In the genomic region with DNA sequence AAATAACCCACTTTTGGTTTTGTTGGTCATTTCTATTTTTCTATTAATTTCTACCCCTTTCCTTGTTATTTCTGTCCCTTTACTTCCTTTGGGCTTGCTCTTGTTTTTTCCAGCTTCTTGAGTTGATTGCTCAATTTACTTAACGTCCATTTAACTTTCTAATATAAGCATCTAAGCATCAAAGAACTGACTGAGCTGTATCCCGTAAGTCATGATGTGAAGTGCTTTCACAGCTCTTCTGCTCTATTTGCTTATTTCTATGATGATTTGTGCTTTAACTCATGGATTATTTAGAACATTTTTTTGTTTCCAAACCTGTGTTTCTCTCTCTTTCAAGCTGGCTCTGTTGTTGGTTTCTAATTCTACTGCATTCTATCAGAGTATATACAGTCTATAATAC, we compare ENCODE assay signal across 19 cellular contexts. TPM values are rescaled to one million over a fixed set of nuclear protein-coding genes. Genes with fewer than 3 reads are reported as not detected.
DNase-seq lines count a peak whose midpoint lies in the region; ATAC-seq and TF ChIP-seq lines count a peak whose summit lies in the region.
"Had no signal": no experiment of that assay in that cellular context is flagged by ENCODE, and none has a peak within 500 bp of the region (broad histone marks: within the 10 kb centered on the region; RNA-seq: fewer than 3 reads in every experiment).

No MANE protein-coding gene starts in this region.

- TF ChIP-seq CTCF in left ventricle myocardium inferior (IDR thresholded peaks at IDR 0.05; ENCODE audit: borderline replicate concordance) = no peak
- no peak for TF ChIP-seq CTCF in foreskin keratinocyte (conservative IDR thresholded peaks at IDR 0.05)

- ATAC-seq in Right ventricle myocardium inferior = no peak
- no peak for ATAC-seq in foreskin keratinocyte
- ATAC-seq: A549; CD8-positive, alpha-beta T cell had no signal

- H3K4me1 Mint-ChIP-seq in T-helper 2 cell treated with Interferon-gamma antibody and Interleukin-4, amounts not matched to agents 5 μg/mL and 100 μg/mL, for 36 hours (ENCODE audit: low read depth) = no peaks in the 10 kb centered on the region

- no peak overlapping the region for H2BK12ac ChIP-seq in mesenchymal stem cell (ENCODE audit: low read length in 2 of 2)

- peak overlapping the region; percentile 62 for H3K27ac ChIP-seq in left ventricle myocardium inferior (replicated peaks)
- no peak overlapping the region for H3K27ac ChIP-seq in mesenchymal stem cell (ENCODE audit: low read length, poor library complexity, severe bottlenecking)
- H3K27ac ChIP-seq in foreskin keratinocyte = no peak overlapping the region
- H3K27ac ChIP-seq: A549, BLaER1, GM23248 had no signal

- no peak overlapping the region for H3K4ac ChIP-seq in mesenchymal stem cell (ENCODE audit: low read depth in 1 of 2, low read length in 2 of 2)

- H3K27ac Mint-ChIP-seq in T-helper 2 cell treated with Interferon-gamma antibody and Interleukin-4, amounts not matched to agents 5 μg/mL and 100 μg/mL, for 36 hours = no peak overlapping the region
- H3K27ac Mint-ChIP-seq: CD8-positive, alpha-beta T cell had no signal

- H3K79me1 ChIP-seq in mesenchymal stem cell (replicated peaks; ENCODE audit: low read length, poor library complexity, severe bottlenecking) = peaks cover 22% of the 10 kb centered on the region

- WGBS in mesenchymal stem cell = 42% methylated on average over 1 of the region's 2 CpGs

- H3K23ac ChIP-seq in mesenchymal stem cell (ENCODE audit: low read length in 2 of 2) = no peak overlapping the region

- H3K4me2 ChIP-seq in mesenchymal stem cell (ENCODE audit: low read length, poor library complexity, severe bottlenecking) = no peak overlapping the region
- H3K4me2 ChIP-seq: A549, BLaER1 had no signal

- H2AFZ ChIP-seq in mesenchymal stem cell (ENCODE audit: low read depth, low read length) = no peak overlapping the region
- H2AFZ ChIP-seq: GM23248 had no signal

- H3K27me3 Mint-ChIP-seq in T-helper 2 cell treated with Interferon-gamma antibody and Interleukin-4, amounts not matched to agents 5 μg/mL and 100 μg/mL, for 36 hours (ENCODE audit: low read depth) = no peaks in the 10 kb centered on the region

- no peak for DNase-seq in left ventricle myocardium inferior
- DNase-seq in Right ventricle myocardium inferior (ENCODE audit: missing footprints) = no peak
- DNase-seq in mesenchymal stem cell = peak; percentile 30
- no peak for DNase-seq in islet precursor cell
- no peak for DNase-seq in NOMO-1 treated with dmso at 0.1 percent for 144 hours (lab: John Stamatoyannopoulos, UW; ENCODE audit: unreplicated experiment)
- DNase-seq in foreskin keratinocyte = no peak
- no peak for DNase-seq in T-helper 2 cell treated with Interferon-gamma antibody and Interleukin-4, amounts not matched to agents 5 μg/mL and 100 μg/mL, for 36 hours (ENCODE audit: low spot score)
- DNase-seq: CD8-positive, alpha-beta T cell; DMS79 treated with DMSO at 0.1 percent for 48 hours; GM23248; NCI-H1048; NCI-H1436 treated with DMSO at 0.1 percent for 48 hours; NK-92 treated with Interleukin-12 subunit alpha and Interleukin-12 subunit beta, amount 100 ng/mL, for 24 hours; SHP77 had no signal

- peaks cover 89% of the 10 kb centered on the region for H3K4me1 ChIP-seq in left ventricle myocardium inferior
- H3K4me1 ChIP-seq in endocrine pancreas (ENCODE audit: control insufficient read depth, insufficient read depth, low read length) = peaks cover 20% of the 10 kb centered on the region
- peaks cover 6% of the 10 kb centered on the region for H3K4me1 ChIP-seq in mesenchymal stem cell (ENCODE audit: control insufficient read depth, insufficient read depth, low read depth, low read length)
- H3K4me1 ChIP-seq in foreskin keratinocyte = no peaks in the 10 kb centered on the region

- no peak overlapping the region for H2BK15ac ChIP-seq in mesenchymal stem cell (ENCODE audit: low read depth, poor library complexity, severe bottlenecking)

- no peak overlapping the region for H2BK5ac ChIP-seq in mesenchymal stem cell (ENCODE audit: low read depth, low read length, poor library complexity, severe bottlenecking)

- intact Hi-C loops in left ventricle myocardium inferior (cut with micrococcal nuclease) = no loop called here
- intact Hi-C loops in Right ventricle myocardium inferior (cut with DNase I) = no loop called here

- H3K27me3 ChIP-seq in left ventricle myocardium inferior (ENCODE audit: low read depth) (no peaks in the 10 kb centered on the region), endocrine pancreas (ENCODE audit: control insufficient read depth, insufficient read depth, low read length) (no peaks in the 10 kb centered on the region), mesenchymal stem cell (ENCODE audit: control insufficient read depth in 1 of 2, insufficient read depth in 1 of 2, low read length in 2 of 2) (no peaks in the 10 kb centered on the region), foreskin keratinocyte (no peaks in the 10 kb centered on the region)
- H3K27me3 ChIP-seq: BLaER1 had no signal

- no peaks in the 10 kb centered on the region for H3K36me3 Mint-ChIP-seq in T-helper 2 cell treated with Interferon-gamma antibody and Interleukin-4, amounts not matched to agents 5 μg/mL and 100 μg/mL, for 36 hours (ENCODE audit: low read depth)

- no peak overlapping the region for H3K4me3 ChIP-seq in left ventricle myocardium inferior
- peak overlapping the region; percentile 3 for H3K4me3 ChIP-seq in endocrine pancreas (ENCODE audit: control insufficient read depth, insufficient read depth, low read length)
- no peak overlapping the region for H3K4me3 ChIP-seq in mesenchymal stem cell (ENCODE audit: insufficient read depth in 1 of 2, low read depth in 1 of 2, low read length in 2 of 2)
- H3K4me3 ChIP-seq: A549, BLaER1, GM23248, HAP-1, SK-N-MC had no signal

- no peak overlapping the region for H2BK120ac ChIP-seq in mesenchymal stem cell (ENCODE audit: low read depth, low read length)

- no peaks in the 10 kb centered on the region for H3K36me3 ChIP-seq in left ventricle myocardium inferior
- no peaks in the 10 kb centered on the region for H3K36me3 ChIP-seq in endocrine pancreas (ENCODE audit: control insufficient read depth, insufficient read depth, low read length)
- H3K36me3 ChIP-seq in mesenchymal stem cell (ENCODE audit: control insufficient read depth in 1 of 2, insufficient read depth in 2 of 2, low read depth in 1 of 2, low read length in 2 of 2) = no peaks in the 10 kb centered on the region

- H3K9me3 ChIP-seq in left ventricle myocardium inferior (replicated peaks) = no peaks in the 10 kb centered on the region
- H3K9me3 ChIP-seq in endocrine pancreas (ENCODE audit: control insufficient read depth, low read length) = no peaks in the 10 kb centered on the region
- H3K9me3 ChIP-seq in mesenchymal stem cell (ENCODE audit: control insufficient read depth, low read length) = no peaks in the 10 kb centered on the region
- H3K9me3 ChIP-seq: A549, BLaER1, HAP-1 had no signal

- no peak overlapping the region for H4K91ac ChIP-seq in mesenchymal stem cell (ENCODE audit: low read length)

- H3K9me3 Mint-ChIP-seq in T-helper 2 cell treated with Interferon-gamma antibody and Interleukin-4, amounts not matched to agents 5 μg/mL and 100 μg/mL, for 36 hours = no peaks in the 10 kb centered on the region
- H3K9me3 Mint-ChIP-seq: CD8-positive, alpha-beta T cell had no signal

- H3K9ac ChIP-seq in endocrine pancreas (ENCODE audit: control insufficient read depth, insufficient read depth, low read length) (no peak overlapping the region), mesenchymal stem cell (ENCODE audit: low read length) (no peak overlapping the region)
- H3K9ac ChIP-seq: BLaER1, GM23248 had no signal

- H3K4me3 Mint-ChIP-seq in T-helper 2 cell treated with Interferon-gamma antibody and Interleukin-4, amounts not matched to agents 5 μg/mL and 100 μg/mL, for 36 hours = no peak overlapping the region
- H3K4me3 Mint-ChIP-seq: CD8-positive, alpha-beta T cell had no signal

- H2AK5ac ChIP-seq in mesenchymal stem cell (ENCODE audit: low read length, severe bottlenecking) = no peak overlapping the region

- no peak overlapping the region for H4K8ac ChIP-seq in mesenchymal stem cell (ENCODE audit: low read length)

- H3K14ac ChIP-seq in mesenchymal stem cell (ENCODE audit: low read length in 2 of 2) = no peak overlapping the region

- H3K18ac ChIP-seq in mesenchymal stem cell (ENCODE audit: low read depth in 1 of 2, low read length in 2 of 2) = no peak overlapping the region

RNA-seq across cellular contexts. Expression of a gene that starts 56.7 kb away (rescaled TPM):
- total RNA-seq in left ventricle myocardium inferior = 27.1 TPM
- total RNA-seq in Right ventricle myocardium inferior = 20.7 TPM
- 47.1 TPM for polyA plus RNA-seq in mesenchymal stem cell (2013, experiment 1 of 2)
- 50.5 TPM for polyA plus RNA-seq in mesenchymal stem cell (2013, experiment 2 of 2)
- 47.8 and 62.3 TPM in 2 replicates for total RNA-seq in foreskin keratinocyte
- 63.3 and 83.1 TPM in 2 replicates for polyA plus RNA-seq in foreskin keratinocyte
